Comparison of ENCODE assay signal across 1 cellular context in genomic region chr11:14193644-14194043, GRCh38.
TF ChIP-seq lines count a peak whose summit lies in the region.

No MANE protein-coding gene starts in this region.

TF ChIP-seq in GM23338, 12 proteins besides CTCF, POLR2A, EP300 and RAD21 (continued from another document):
- TF ChIP-seq REST (IDR thresholded peaks at IDR 0.05; ENCODE audit: unreplicated experiment) (no peak), ZNF114 (CRISPR knock-in tag; IDR thresholded peaks at IDR 0.05) (no peak), ZNF462 (CRISPR knock-in tag; IDR thresholded peaks at IDR 0.05) (no peak), EZH2phosphoT487 (IDR thresholded peaks at IDR 0.05; ENCODE audit: unreplicated experiment) (no peak), NANOG (IDR thresholded peaks at IDR 0.05; ENCODE audit: borderline replicate concordance) (no peak), ZNF331 (CRISPR knock-in tag; IDR thresholded peaks at IDR 0.05; ENCODE audit: low read depth) (no peak), STAT1 (IDR thresholded peaks at IDR 0.05; ENCODE audit: unreplicated experiment) (no peak), EZH2 (IDR thresholded peaks at IDR 0.05; ENCODE audit: low read depth, unreplicated experiment) (no peak), ETS1 (IDR thresholded peaks at IDR 0.05) (no peak), POLR2AphosphoS5 (IDR thresholded peaks at IDR 0.05; ENCODE audit: low read depth) (no peak), CREB1 (CRISPR knock-in tag; IDR thresholded peaks at IDR 0.05; ENCODE audit: low read depth) (no peak)
